Comparison of ENCODE assay signal across 30 cellular contexts in the genomic region with DNA sequence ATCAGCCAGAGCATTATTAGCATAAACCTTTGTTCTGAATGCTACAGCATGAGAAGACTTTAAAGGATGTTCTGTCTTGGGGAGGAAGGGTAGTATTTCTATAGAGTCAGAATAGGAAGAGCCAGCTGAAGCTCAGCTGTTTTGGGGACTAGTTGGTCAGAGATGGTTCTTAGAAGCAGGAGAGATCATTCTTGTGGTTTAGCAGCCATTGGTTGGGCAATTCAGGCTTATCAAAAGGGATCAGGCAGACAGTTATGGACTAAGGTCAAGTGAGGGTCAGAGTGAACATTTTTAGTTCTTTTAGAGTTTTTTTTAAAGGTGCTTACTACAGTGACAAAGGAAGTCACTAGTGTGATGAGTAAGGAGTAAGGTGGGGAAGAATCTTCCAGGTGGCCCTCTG.
A peak's percentile ranks its signal among the peaks of the same experiment; 100 is the strongest.
DNase-seq lines count a peak whose midpoint lies in the region; ATAC-seq and TF ChIP-seq lines count a peak whose summit lies in the region.
"Had no signal": no experiment of that assay in that cellular context is flagged by ENCODE, and none has a peak within 500 bp of the region (broad histone marks: within the 10 kb centered on the region; RNA-seq: fewer than 3 reads in every experiment).

No MANE protein-coding gene starts in this region.

- CTCF ChIA-PET in AG04450 (lab: Charles Lee) = no interaction called here
- CTCF ChIA-PET in naive thymus-derived CD4-positive, alpha-beta T cell (lab: Charles Lee) = no interaction called here

- no peaks in the 10 kb centered on the region for H3K36me3 ChIP-seq in naive thymus-derived CD4-positive, alpha-beta T cell (ENCODE audit: control insufficient read depth in 2 of 3, insufficient read depth in 3 of 3, low read length in 3 of 3)
- no peaks in the 10 kb centered on the region for H3K36me3 ChIP-seq in MG63
- H3K36me3 ChIP-seq: lower lobe of right lung, pancreas had no signal

- no peak overlapping the region for H3K27ac Mint-ChIP-seq in naive thymus-derived CD4-positive, alpha-beta T cell
- H3K27ac Mint-ChIP-seq: activated naive CD4-positive, alpha-beta T cell treated with anti-CD3 and anti-CD28 coated beads, Interleukin-2, amount 10 ng/mL, durations not matched to agents 7 days and 5 days; effector memory CD8-positive, alpha-beta T cell; stimulated activated effector memory CD8-positive, alpha-beta T cell treated with anti-CD3 and anti-CD28 coated beads, Interleukin-12 subunit alpha, Interleukin-12 subunit beta, amount 100 ng/mL, for 72 hours; T-helper 2 cell treated with Interferon-gamma antibody and Interleukin-4, amounts not matched to agents 5 μg/mL and 100 μg/mL, for 36 hours; type B pancreatic cell; WTC11 had no signal

- POLR2A ChIA-PET in AG04450 (lab: Yijun Ruan, JAX) = no interaction called here
- POLR2A ChIA-PET in naive thymus-derived CD4-positive, alpha-beta T cell (lab: Charles Lee) = no interaction called here

- no peaks in the 10 kb centered on the region for H3K27me3 ChIP-seq in AG04450 (ENCODE audit: control insufficient read depth, insufficient read depth, low read length)
- no peaks in the 10 kb centered on the region for H3K27me3 ChIP-seq in naive thymus-derived CD4-positive, alpha-beta T cell (ENCODE audit: control insufficient read depth in 2 of 2, insufficient read depth in 2 of 2, low read length in 2 of 2)
- H3K27me3 ChIP-seq in MG63 = no peaks in the 10 kb centered on the region
- H3K27me3 ChIP-seq: BLaER1 treated with 17β-estradiol and CSF1 and Interleukin-3, amounts not matched to agents 10 nM and 100 nM; foreskin keratinocyte; pancreas had no signal

- H3K9me3 ChIP-seq in AG04450 (ENCODE audit: control insufficient read depth, insufficient read depth, low read length) (peaks cover 3% of the 10 kb centered on the region; the same call in 1 of the 2 replicates), MG63 (no peaks in the 10 kb centered on the region)
- H3K9me3 ChIP-seq in naive thymus-derived CD4-positive, alpha-beta T cell (ENCODE audit: control insufficient read depth in 2 of 3, low read length in 3 of 3) = peaks cover 0 to 9% (median 0%) of the 10 kb centered on the region in 3 experiments
- H3K9me3 ChIP-seq: pancreas, SK-N-SH had no signal

- H3K4me3 Mint-ChIP-seq in naive thymus-derived CD4-positive, alpha-beta T cell = no peak overlapping the region
- H3K4me3 Mint-ChIP-seq: activated naive CD4-positive, alpha-beta T cell treated with anti-CD3 and anti-CD28 coated beads, Interleukin-2, amount 10 ng/mL, durations not matched to agents 7 days and 5 days; effector memory CD8-positive, alpha-beta T cell; neural crest cell; stimulated activated effector memory CD8-positive, alpha-beta T cell treated with anti-CD3 and anti-CD28 coated beads, Interleukin-12 subunit alpha, Interleukin-12 subunit beta, amount 100 ng/mL, for 72 hours; T-helper 2 cell treated with Interferon-gamma antibody and Interleukin-4, amounts not matched to agents 5 μg/mL and 100 μg/mL, for 36 hours; type B pancreatic cell; WTC11 had no signal

- no peaks in the 10 kb centered on the region for H3K4me1 ChIP-seq in naive thymus-derived CD4-positive, alpha-beta T cell (ENCODE audit: control insufficient read depth in 2 of 2, insufficient read depth in 2 of 2, low read length in 2 of 2)
- H3K4me1 ChIP-seq: foreskin keratinocyte, lower lobe of right lung, pancreas had no signal

- H3K4me1 Mint-ChIP-seq in naive thymus-derived CD4-positive, alpha-beta T cell = no peaks in the 10 kb centered on the region
- H3K4me1 Mint-ChIP-seq: activated naive CD4-positive, alpha-beta T cell treated with anti-CD3 and anti-CD28 coated beads, Interleukin-2, amount 10 ng/mL, durations not matched to agents 7 days and 5 days; neural crest cell; stimulated activated effector memory CD8-positive, alpha-beta T cell treated with anti-CD3 and anti-CD28 coated beads, Interleukin-12 subunit alpha, Interleukin-12 subunit beta, amount 100 ng/mL, for 72 hours had no signal

- no peak overlapping the region for H3K4me3 ChIP-seq in AG04450 (ENCODE audit: low read depth, low read length)
- no peak overlapping the region for H3K4me3 ChIP-seq in choroid plexus epithelial cell (ENCODE audit: low read depth, low read length)
- no peak overlapping the region for H3K4me3 ChIP-seq in naive thymus-derived CD4-positive, alpha-beta T cell (ENCODE audit: low read length)
- H3K4me3 ChIP-seq in MG63 = no peak overlapping the region
- H3K4me3 ChIP-seq: BLaER1 treated with 17β-estradiol and CSF1 and Interleukin-3, amounts not matched to agents 10 nM and 100 nM; coronary artery; lower lobe of right lung; pancreas had no signal

- no peak for DNase-seq in AG04450 (ENCODE audit: low read depth, low spot score)
- DNase-seq in LHCN-M2 (ENCODE audit: low read depth) = peak; percentile 56
- peak; percentile 30 for DNase-seq in SKM-1 (lab: John Stamatoyannopoulos, UW; ENCODE audit: unreplicated experiment)
- DNase-seq in choroid plexus epithelial cell (ENCODE audit: low read depth) = peak; percentile 27
- DNase-seq in naive thymus-derived CD4-positive, alpha-beta T cell = no peak
- DNase-seq in putamen (ENCODE audit: low spot score) = no peak
- DNase-seq in MG63 = no peak
- DNase-seq: activated CD4-positive, alpha-beta T cell treated with anti-CD3 and anti-CD28 coated beads, Interleukin-2, amount 50 U/mL, for 1 hour; activated naive CD4-positive, alpha-beta T cell treated with anti-CD3 and anti-CD28 coated beads, Interleukin-2, amount 10 ng/mL, durations not matched to agents 7 days and 5 days; COR-L47; effector memory CD8-positive, alpha-beta T cell; erythroblast; foreskin keratinocyte; HCEC 1CT; lower lobe of right lung; NCI-H1048; NCI-H1694 treated with DMSO at 0.1 percent for 48 hours; NCI-H526 treated with DMSO at 0.1 percent for 48 hours; pancreas; right cardiac atrium; SK-N-SH; stimulated activated CD4-positive, alpha-beta T cell treated with anti-CD3 and anti-CD28 coated beads, Interleukin-4, amount 100 ng/mL, for 24 hours had no signal

- peaks cover 5 to 31% (median 10%) of the 10 kb centered on the region in 11 donors for H3K9me3 Mint-ChIP-seq in naive thymus-derived CD4-positive, alpha-beta T cell
- H3K9me3 Mint-ChIP-seq: type B pancreatic cell had no signal

- H3K36me3 Mint-ChIP-seq in naive thymus-derived CD4-positive, alpha-beta T cell = peaks cover 0 to 9% (median 8%) of the 10 kb centered on the region in 5 donors
- H3K36me3 Mint-ChIP-seq: activated naive CD4-positive, alpha-beta T cell treated with anti-CD3 and anti-CD28 coated beads, Interleukin-2, amount 10 ng/mL, durations not matched to agents 7 days and 5 days; stimulated activated effector memory CD8-positive, alpha-beta T cell treated with anti-CD3 and anti-CD28 coated beads, Interleukin-12 subunit alpha, Interleukin-12 subunit beta, amount 100 ng/mL, for 72 hours; WTC11 had no signal

- intact Hi-C loops in naive thymus-derived CD4-positive, alpha-beta T cell (cut with micrococcal nuclease) = no loop called here

- no peak for ATAC-seq in naive thymus-derived CD4-positive, alpha-beta T cell
- no peak for ATAC-seq in HG03097 (IDR thresholded peaks at IDR 0.05; ENCODE audit: low FRiP score, unreplicated experiment)
- ATAC-seq: effector memory CD8-positive, alpha-beta T cell; foreskin keratinocyte; lower lobe of right lung; pancreas; right cardiac atrium; stimulated activated effector memory CD8-positive, alpha-beta T cell treated with anti-CD3 and anti-CD28 coated beads, Interleukin-12 subunit alpha, Interleukin-12 subunit beta, amount 100 ng/mL, for 72 hours; WTC11 had no signal

- H3K27ac ChIP-seq in AG04450 (ENCODE audit: low read depth, low read length) = peak overlapping the region; percentile 11
- H3K27ac ChIP-seq in naive thymus-derived CD4-positive, alpha-beta T cell (ENCODE audit: low read depth, low read length) = no peak overlapping the region
- H3K27ac ChIP-seq: BLaER1 treated with 17β-estradiol and CSF1 and Interleukin-3, amounts not matched to agents 10 nM and 100 nM; coronary artery; foreskin keratinocyte; lower lobe of right lung; pancreas had no signal

- no peak for TF ChIP-seq CTCF in AG04450 (IDR thresholded peaks at IDR 0.05; ENCODE audit: low read depth, low read length)
- TF ChIP-seq CTCF in choroid plexus epithelial cell (conservative IDR thresholded peaks at IDR 0.05; ENCODE audit: low read depth, low read length) = no peak

- H3K27me3 Mint-ChIP-seq in naive thymus-derived CD4-positive, alpha-beta T cell = no peaks in the 10 kb centered on the region
- H3K27me3 Mint-ChIP-seq: activated naive CD4-positive, alpha-beta T cell treated with anti-CD3 and anti-CD28 coated beads, Interleukin-2, amount 10 ng/mL, durations not matched to agents 7 days and 5 days; effector memory CD8-positive, alpha-beta T cell; type B pancreatic cell had no signal

Comparison
In these comparisons a context has a peak if more than half of its experiments do, and no peak if none do; other contexts are left out.
1. DNase-seq: peak in LHCN-M2 (single experiment), SKM-1 (single experiment) and choroid plexus epithelial cell (single experiment); none in AG04450 (single experiment), naive thymus-derived CD4-positive, alpha-beta T cell (0 of 9), putamen (single experiment) and MG63 (single experiment).